In the genomic region with DNA sequence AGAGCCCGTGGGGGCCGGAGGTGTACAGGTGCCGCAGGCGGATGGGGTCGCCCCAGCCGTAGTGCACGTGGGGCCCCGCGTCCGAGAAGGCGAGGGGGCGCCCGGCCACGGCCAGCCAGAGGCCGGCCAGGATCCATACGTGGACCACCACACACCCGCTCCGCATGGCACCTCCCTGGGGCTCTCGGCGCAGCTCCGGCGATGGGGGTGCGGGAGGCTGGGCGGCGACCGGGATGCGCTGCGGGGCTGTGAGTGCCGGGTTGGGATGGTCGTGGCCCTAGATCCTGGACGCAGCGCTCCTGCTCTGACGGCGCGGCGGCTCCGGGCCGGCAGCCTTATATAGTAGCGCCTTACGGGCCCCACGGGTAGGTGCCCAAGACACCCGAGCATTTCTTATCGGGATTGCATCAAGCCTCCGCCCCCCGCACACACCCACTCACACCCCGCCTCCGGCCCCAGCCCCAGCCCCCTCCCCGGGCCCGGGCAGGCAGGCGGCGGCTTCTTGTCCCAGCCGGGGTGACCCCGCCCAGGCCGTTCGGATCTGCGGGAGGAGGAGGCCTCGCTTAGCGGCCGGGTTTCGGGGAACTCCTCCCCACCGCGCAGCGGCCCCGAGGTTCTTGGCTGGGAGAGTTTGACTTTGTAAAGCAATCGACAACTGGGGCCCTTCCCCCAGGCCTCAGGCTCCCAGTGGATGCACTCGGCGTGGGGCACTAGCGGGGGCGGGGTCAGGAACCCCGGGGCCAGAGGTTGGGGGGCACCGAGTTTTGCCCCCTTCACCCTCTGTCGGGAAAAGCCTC, we compare ENCODE assay signal across 10 cellular contexts. TPM values are rescaled to one million over a fixed set of nuclear protein-coding genes. Genes with fewer than 3 reads are reported as not detected.
DNase-seq lines count a peak whose midpoint lies in the region; TF ChIP-seq lines count a peak whose summit lies in the region.
"Had no signal": no experiment of that assay in that cellular context is flagged by ENCODE, and none has a peak within 500 bp of the region (broad histone marks: within the 10 kb centered on the region; RNA-seq: fewer than 3 reads in every experiment).

TSS of gene FGF19 (minus strand) at position 312 of the 797 bp plus-strand sequence. CDS start at position 166, 146 bp downstream.

- no peak within 1 kb of the TSS for H2BK120ac ChIP-seq in mesendoderm (ENCODE audit: low read depth, low read length)

- no peak within 1 kb of the TSS for H3K4ac ChIP-seq in mesendoderm (ENCODE audit: low read depth, low read length)

- H4K8ac ChIP-seq in mesendoderm (ENCODE audit: low read depth, low read length), result no peak within 1 kb of the TSS

- no peaks in the 10 kb centered on the region for H3K4me1 ChIP-seq in mesendoderm (ENCODE audit: control insufficient read depth, low read depth, low read length)
- H3K4me1 ChIP-seq in SJCRH30, result peaks cover 10% of the 10 kb centered on the region

- H3K9me3 ChIP-seq in SJCRH30 (replicated peaks), result no peaks in the 10 kb centered on the region

- H3K27me3 ChIP-seq in mesendoderm (ENCODE audit: insufficient read depth, low read length, poor library complexity) (peaks cover 2% of the 10 kb centered on the region), SJCRH30 (peaks cover 10% of the 10 kb centered on the region)

- H3K4me2 ChIP-seq in mesendoderm (ENCODE audit: low read length), result peak within 1 kb of the TSS; percentile 72

- no peak within 1 kb of the TSS for H2BK15ac ChIP-seq in mesendoderm (replicated peaks; ENCODE audit: low read depth)

- H3K18ac ChIP-seq in mesendoderm (ENCODE audit: low read length), result peak within 1 kb of the TSS; percentile 63

- no peak within 1 kb of the TSS for H2AK5ac ChIP-seq in mesendoderm (ENCODE audit: low read length)

- no peak within 1 kb of the TSS for H4K5ac ChIP-seq in mesendoderm (ENCODE audit: low read length)

- no CpG with 5 or more reads among the region's 72 CpGs for WGBS in mesendoderm (ENCODE audit: extremely low coverage, insufficient coverage, low lambda C conversion rate)

- no peak within 1 kb of the TSS for H2BK5ac ChIP-seq in mesendoderm (ENCODE audit: low read length)

- peak; percentile 42 for DNase-seq in AG20443 (ENCODE audit: low spot score)
- DNase-seq in GM20000 (ENCODE audit: low spot score), result peak; percentile 50
- DNase-seq in activated T-cell treated with anti-CD3 and anti-CD28 coated beads, Interleukin-2, amount 50 U/mL, for 48 hours, result peak; percentile 28 to 37
- peak; percentile 64 for DNase-seq in mesendoderm
- DNase-seq in SJCRH30, result no peak
- DNase-seq in activated gamma-delta T cell (lab: John Stamatoyannopoulos, UW), result no peak
- DNase-seq in activated CD4-positive, CD25-positive, alpha-beta regulatory T cell treated with anti-CD3 and anti-CD28 coated beads, Interleukin-2, amount 50 U/mL, for 72 hours, result no peak
- DNase-seq in hippocampal formation (lab: John Stamatoyannopoulos, UW), result no peak
- DNase-seq: NCI-H1694 treated with DMSO at 0.1 percent for 48 hours, SW 1271 had no signal

- peak within 1 kb of the TSS; percentile 95 for H3K23ac ChIP-seq in mesendoderm (ENCODE audit: low read length)

- H3K79me1 ChIP-seq in mesendoderm (ENCODE audit: low read length), result no peaks in the 10 kb centered on the region

- H3K36me3 ChIP-seq in mesendoderm (ENCODE audit: control insufficient read depth, insufficient read depth, low read length), result no peaks in the 10 kb centered on the region
- no peaks in the 10 kb centered on the region for H3K36me3 ChIP-seq in SJCRH30

- H3K56ac ChIP-seq in mesendoderm (ENCODE audit: low read length), result peak within 1 kb of the TSS; percentile 65

- no peak within 1 kb of the TSS for H3K27ac ChIP-seq in mesendoderm (ENCODE audit: low read depth, low read length)
- H3K27ac ChIP-seq in SJCRH30, result no peak within 1 kb of the TSS

- TF ChIP-seq CTCF in GM20000 (IDR thresholded peaks at IDR 0.05; ENCODE audit: extremely low read depth, missing control alignments), result no peak

- peak within 1 kb of the TSS; percentile 22 for H3K4me3 ChIP-seq in mesendoderm (ENCODE audit: low read length)
- no peak within 1 kb of the TSS for H3K4me3 ChIP-seq in SJCRH30

- peak within 1 kb of the TSS; percentile 39 for H3K9ac ChIP-seq in mesendoderm (ENCODE audit: low read length)

- no peaks in the 10 kb centered on the region for H3K79me2 ChIP-seq in mesendoderm (ENCODE audit: control insufficient read depth, insufficient read depth, low read length)

RNA-seq across cellular contexts. Expression of gene FGF19, which starts in this region (rescaled TPM):
- polyA plus RNA-seq in mesendoderm (2013, experiment 1 of 2), result 17.5 TPM
- 17.8 TPM for polyA plus RNA-seq in mesendoderm (2013, experiment 2 of 2)
- total RNA-seq in SJCRH30 (2014; rRNA removed; shearing (Covaris generic)), result not detected in 2 replicates

Comparison
In these comparisons a context has a peak if more than half of its experiments do, and no peak if none do; other contexts are left out.
1. DNase-seq: peak in AG20443 (single experiment), GM20000 (single experiment), activated T-cell treated with anti-CD3 and anti-CD28 coated beads, Interleukin-2, amount 50 U/mL, for 48 hours (2 of 2) and mesendoderm (single experiment); none in SJCRH30 (0 of 2), activated gamma-delta T cell (single experiment), activated CD4-positive, CD25-positive, alpha-beta regulatory T cell treated with anti-CD3 and anti-CD28 coated beads, Interleukin-2, amount 50 U/mL, for 72 hours (single experiment) and hippocampal formation (0 of 2).